Comparison of ENCODE assay signal across 13 cellular contexts in the genomic region with DNA sequence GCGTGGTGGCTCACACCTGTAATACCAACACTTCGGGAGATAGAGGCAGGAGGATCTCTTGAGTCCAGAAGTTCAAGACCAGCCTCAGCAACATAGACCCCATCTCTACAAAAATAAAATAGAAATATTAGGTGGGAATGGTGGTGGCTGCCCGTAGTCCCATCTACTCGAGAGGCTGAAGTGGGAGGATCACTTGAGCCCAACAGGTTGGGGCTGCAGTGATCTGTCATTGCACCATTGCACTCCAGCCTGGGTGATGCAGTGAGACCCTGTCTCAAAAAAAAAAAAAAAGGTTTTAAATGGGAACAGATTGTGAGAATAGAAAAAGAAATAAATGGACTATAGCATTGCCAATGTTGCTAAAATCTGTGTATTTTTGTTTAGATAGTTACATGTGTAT. TPM values are rescaled to one million over a fixed set of nuclear protein-coding genes. Genes with fewer than 3 reads are reported as not detected.
DNase-seq lines count a peak whose midpoint lies in the region; ATAC-seq and TF ChIP-seq lines count a peak whose summit lies in the region.
"Had no signal": no experiment of that assay in that cellular context is flagged by ENCODE, and none has a peak within 500 bp of the region (broad histone marks: within the 10 kb centered on the region; RNA-seq: fewer than 3 reads in every experiment).

No MANE protein-coding gene starts in this region.

- no peaks in the 10 kb centered on the region for H3F3A ChIP-seq in Loucy (ENCODE audit: low read depth)

- H3K9me3 Mint-ChIP-seq in activated T-cell treated with anti-CD3 and anti-CD28 coated beads, Interleukin-2, amount 50 U/mL, for 72 hours: no peaks in the 10 kb centered on the region
- H3K9me3 Mint-ChIP-seq in activated T-helper 2 cell treated with anti-CD3 and anti-CD28 coated beads, Interferon-gamma antibody, Interleukin-2, Interleukin-4, amounts not matched to agents 10 μg/mL and 5 μg/mL and 100 μg/mL, durations not matched to agents 14 hours and 24 hours and 36 hours: no peaks in the 10 kb centered on the region
- H3K9me3 Mint-ChIP-seq in stimulated activated effector memory CD8-positive, alpha-beta T cell treated with anti-CD3 and anti-CD28 coated beads, Interleukin-12 subunit alpha, Interleukin-12 subunit beta, amount 100 ng/mL, for 72 hours: no peaks in the 10 kb centered on the region
- H3K9me3 Mint-ChIP-seq: CD4-positive, CD25-positive, alpha-beta regulatory T cell had no signal

- H3K79me2 ChIP-seq in Loucy (ENCODE audit: insufficient read depth, low read length): peaks cover 100% of the 10 kb centered on the region

- H3K9me2 ChIP-seq in Loucy (replicated peaks; ENCODE audit: low read depth, low read length): no peaks in the 10 kb centered on the region

- H3K9ac ChIP-seq in Loucy (ENCODE audit: low read depth, low read length, poor library complexity, severe bottlenecking): no peak overlapping the region

- peaks cover 19 to 61% of the 10 kb centered on the region in 2 donors for H3K36me3 Mint-ChIP-seq in activated T-cell treated with anti-CD3 and anti-CD28 coated beads, Interleukin-2, amount 50 U/mL, for 72 hours (ENCODE audit: insufficient read depth in 2 of 2)
- peaks cover 93% of the 10 kb centered on the region for H3K36me3 Mint-ChIP-seq in activated T-helper 2 cell treated with anti-CD3 and anti-CD28 coated beads, Interferon-gamma antibody, Interleukin-2, Interleukin-4, amounts not matched to agents 10 μg/mL and 5 μg/mL and 100 μg/mL, durations not matched to agents 14 hours and 24 hours and 36 hours (ENCODE audit: low read depth)
- peaks cover 100% of the 10 kb centered on the region for H3K36me3 Mint-ChIP-seq in stimulated activated effector memory CD8-positive, alpha-beta T cell treated with anti-CD3 and anti-CD28 coated beads, Interleukin-12 subunit alpha, Interleukin-12 subunit beta, amount 100 ng/mL, for 72 hours

- H3K4me3 ChIP-seq in Loucy (ENCODE audit: low read length, poor library complexity, severe bottlenecking): no peak overlapping the region
- H3K4me3 ChIP-seq: HAP-1 had no signal

- ATAC-seq in activated T-cell treated with anti-CD3 and anti-CD28 coated beads, Interleukin-2, amount 50 U/mL, for 72 hours (replicated peaks in 1 of 2): no peak
- no peak for ATAC-seq in stimulated activated effector memory CD8-positive, alpha-beta T cell treated with anti-CD3 and anti-CD28 coated beads, Interleukin-12 subunit alpha, Interleukin-12 subunit beta, amount 100 ng/mL, for 72 hours

- DNase-seq in activated T-cell treated with anti-CD3 and anti-CD28 coated beads, Interleukin-2, amount 50 U/mL, for 72 hours: no peak
- no peak for DNase-seq in activated T-cell treated with anti-CD3 and anti-CD28 coated beads for 4 hours
- DNase-seq in activated T-helper 2 cell treated with anti-CD3 and anti-CD28 coated beads, Interferon-gamma antibody, Interleukin-2, Interleukin-4, amounts not matched to agents 10 μg/mL and 5 μg/mL and 100 μg/mL, durations not matched to agents 14 hours and 24 hours and 36 hours (ENCODE audit: low spot score): no peak
- DNase-seq in stimulated activated effector memory CD8-positive, alpha-beta T cell treated with anti-CD3 and anti-CD28 coated beads, Interleukin-12 subunit alpha, Interleukin-12 subunit beta, amount 100 ng/mL, for 72 hours (ENCODE audit: low spot score in 2 of 2): no peak
- no peak for DNase-seq in iPS-NIHi11 (ENCODE audit: low spot score)
- DNase-seq in islet precursor cell: no peak
- DNase-seq: ACHN; BE2C; C1 segment of cervical spinal cord; Caco-2; CD4-positive, CD25-positive, alpha-beta regulatory T cell had no signal

- H4K20me1 ChIP-seq in Loucy (ENCODE audit: insufficient read depth, low read length, poor library complexity, severe bottlenecking): peaks cover 100% of the 10 kb centered on the region

- H3K4me3 Mint-ChIP-seq in activated T-cell treated with anti-CD3 and anti-CD28 coated beads, Interleukin-2, amount 50 U/mL, for 72 hours: no peak overlapping the region
- H3K4me3 Mint-ChIP-seq in activated T-helper 2 cell treated with anti-CD3 and anti-CD28 coated beads, Interferon-gamma antibody, Interleukin-2, Interleukin-4, amounts not matched to agents 10 μg/mL and 5 μg/mL and 100 μg/mL, durations not matched to agents 14 hours and 24 hours and 36 hours (ENCODE audit: low read depth): no peak overlapping the region
- H3K4me3 Mint-ChIP-seq in stimulated activated effector memory CD8-positive, alpha-beta T cell treated with anti-CD3 and anti-CD28 coated beads, Interleukin-12 subunit alpha, Interleukin-12 subunit beta, amount 100 ng/mL, for 72 hours: no peak overlapping the region

- H3K4me1 ChIP-seq in Loucy (ENCODE audit: insufficient read depth, low read length, poor library complexity, severe bottlenecking): peaks cover 43% of the 10 kb centered on the region
- H3K4me1 ChIP-seq: Caco-2 had no signal

- peaks cover 63% of the 10 kb centered on the region for H3K4me1 Mint-ChIP-seq in activated T-cell treated with anti-CD3 and anti-CD28 coated beads, Interleukin-2, amount 50 U/mL, for 72 hours (ENCODE audit: low read depth)
- H3K4me1 Mint-ChIP-seq in activated T-helper 2 cell treated with anti-CD3 and anti-CD28 coated beads, Interferon-gamma antibody, Interleukin-2, Interleukin-4, amounts not matched to agents 10 μg/mL and 5 μg/mL and 100 μg/mL, durations not matched to agents 14 hours and 24 hours and 36 hours (ENCODE audit: low read depth): peaks cover 41% of the 10 kb centered on the region
- H3K4me1 Mint-ChIP-seq in stimulated activated effector memory CD8-positive, alpha-beta T cell treated with anti-CD3 and anti-CD28 coated beads, Interleukin-12 subunit alpha, Interleukin-12 subunit beta, amount 100 ng/mL, for 72 hours: peaks cover 47% of the 10 kb centered on the region

- peak overlapping the region; percentile 89 for H3K27ac Mint-ChIP-seq in activated T-cell treated with anti-CD3 and anti-CD28 coated beads, Interleukin-2, amount 50 U/mL, for 72 hours
- peak overlapping the region; percentile 8 for H3K27ac Mint-ChIP-seq in activated T-helper 2 cell treated with anti-CD3 and anti-CD28 coated beads, Interferon-gamma antibody, Interleukin-2, Interleukin-4, amounts not matched to agents 10 μg/mL and 5 μg/mL and 100 μg/mL, durations not matched to agents 14 hours and 24 hours and 36 hours
- peak overlapping the region; percentile 56 for H3K27ac Mint-ChIP-seq in stimulated activated effector memory CD8-positive, alpha-beta T cell treated with anti-CD3 and anti-CD28 coated beads, Interleukin-12 subunit alpha, Interleukin-12 subunit beta, amount 100 ng/mL, for 72 hours

- peaks cover 100% of the 10 kb centered on the region for H3K36me3 ChIP-seq in Loucy (ENCODE audit: insufficient read depth, low read length)

- no peaks in the 10 kb centered on the region for H3K9me3 ChIP-seq in Loucy (ENCODE audit: insufficient read depth, low read depth, low read length)
- H3K9me3 ChIP-seq: BE2C, Caco-2, HAP-1 had no signal

- no peak for TF ChIP-seq CTCF in Loucy (conservative IDR thresholded peaks at IDR 0.05; ENCODE audit: low read length)

- H2AFZ ChIP-seq in Loucy (ENCODE audit: low read length): no peak overlapping the region

- intact Hi-C loops in activated T-helper 2 cell treated with anti-CD3 and anti-CD28 coated beads, Interferon-gamma antibody, Interleukin-2, Interleukin-4, amounts not matched to agents 10 μg/mL and 5 μg/mL and 100 μg/mL, durations not matched to agents 14 hours and 24 hours and 36 hours (cut with micrococcal nuclease): no loop called here

- H3K27me3 Mint-ChIP-seq in activated T-cell treated with anti-CD3 and anti-CD28 coated beads, Interleukin-2, amount 50 U/mL, for 72 hours (ENCODE audit: low read depth): no peaks in the 10 kb centered on the region
- no peaks in the 10 kb centered on the region for H3K27me3 Mint-ChIP-seq in activated T-helper 2 cell treated with anti-CD3 and anti-CD28 coated beads, Interferon-gamma antibody, Interleukin-2, Interleukin-4, amounts not matched to agents 10 μg/mL and 5 μg/mL and 100 μg/mL, durations not matched to agents 14 hours and 24 hours and 36 hours (ENCODE audit: low read depth)
- H3K27me3 Mint-ChIP-seq: CD4-positive, CD25-positive, alpha-beta regulatory T cell had no signal

- peak overlapping the region; percentile 32 for H3K4me2 ChIP-seq in Loucy (ENCODE audit: low read depth, low read length, poor library complexity, severe bottlenecking)

- no peaks in the 10 kb centered on the region for H3K27me3 ChIP-seq in Loucy (ENCODE audit: insufficient read depth, low read length, poor library complexity, severe bottlenecking)
- H3K27me3 ChIP-seq: BE2C had no signal

RNA-seq across cellular contexts. Expression of gene DHX9, which starts 11.2 kb away (rescaled TPM):
- total RNA-seq in activated T-cell treated with anti-CD3 and anti-CD28 coated beads, Interleukin-2, amount 50 U/mL, for 72 hours: 10 to 100 TPM; 94.6 to 98.4 TPM
- 302 and 322 TPM in 2 replicates for total RNA-seq in activated T-helper 2 cell treated with anti-CD3 and anti-CD28 coated beads, Interferon-gamma antibody, Interleukin-2, Interleukin-4, amounts not matched to agents 10 μg/mL and 5 μg/mL and 100 μg/mL, durations not matched to agents 14 hours and 24 hours and 36 hours

Comparison
In these comparisons a context has a peak if more than half of its experiments do, and no peak if none do; other contexts are left out.
1. H3K27ac Mint-ChIP-seq: peak in every context shown above with its lines; median percentile 89 in activated T-cell treated with anti-CD3 and anti-CD28 coated beads, Interleukin-2, amount 50 U/mL, for 72 hours; 56 in stimulated activated effector memory CD8-positive, alpha-beta T cell treated with anti-CD3 and anti-CD28 coated beads, Interleukin-12 subunit alpha, Interleukin-12 subunit beta, amount 100 ng/mL, for 72 hours; 8 in activated T-helper 2 cell treated with anti-CD3 and anti-CD28 coated beads, Interferon-gamma antibody, Interleukin-2, Interleukin-4, amounts not matched to agents 10 μg/mL and 5 μg/mL and 100 μg/mL, durations not matched to agents 14 hours and 24 hours and 36 hours.